Comparison of ENCODE assay signal across 29 cellular contexts in genomic region chr12:16006752-16007151, GRCh38.
"Had no signal": no experiment of that assay in that cellular context is flagged by ENCODE, and none has a peak within 500 bp of the region (broad histone marks: within the 10 kb centered on the region; RNA-seq: fewer than 3 reads in every experiment).

No MANE protein-coding gene starts in this region.

- H3K27me3 ChIP-seq: adrenal gland, body of pancreas, dorsolateral prefrontal cortex, esophagus muscularis mucosa, foreskin keratinocyte, gastrocnemius medialis had no signal

- H3K4me1 ChIP-seq: foreskin keratinocyte had no signal

- H3K27ac Mint-ChIP-seq: activated CD8-positive, alpha-beta T cell treated with anti-CD3 and anti-CD28 coated beads for 36 hours; activated naive CD4-positive, alpha-beta T cell treated with anti-CD3 and anti-CD28 coated beads for 36 hours; activated naive CD4-positive, alpha-beta T cell treated with anti-CD3 and anti-CD28 coated beads, Interleukin-2, amount 50 U/mL, for 24 hours; activated naive CD8-positive, alpha-beta T cell treated with anti-CD3 and anti-CD28 coated beads for 36 hours; activated naive CD8-positive, alpha-beta T cell treated with anti-CD3 and anti-CD28 coated beads, Interleukin-2, amount 50 U/mL, for 24 hours; activated T-helper 2 cell treated with anti-CD3 and anti-CD28 coated beads, Interferon-gamma antibody, Interleukin-2, Interleukin-4, amounts not matched to agents 10 μg/mL and 5 μg/mL and 100 μg/mL, durations not matched to agents 14 hours and 24 hours and 36 hours; endodermal cell; WTC11 had no signal

- DNase-seq: activated CD4-positive, alpha-beta T cell treated with anti-CD3 and anti-CD28 coated beads for 48 hours; activated CD4-positive, alpha-beta T cell treated with anti-CD3 and anti-CD28 coated beads, Interleukin-2, amount 50 U/mL, for 1 hour; activated CD4-positive, alpha-beta T cell treated with anti-CD3 and anti-CD28 coated beads, Interleukin-2, amount 50 U/mL, for 48 hours; activated CD8-positive, alpha-beta memory T cell treated with anti-CD3 and anti-CD28 coated beads for 24 hours; activated CD8-positive, alpha-beta T cell treated with anti-CD3 and anti-CD28 coated beads for 36 hours; activated effector memory CD4-positive, alpha-beta T cell treated with anti-CD3 and anti-CD28 coated beads, Interleukin-2, amount 50 U/mL, for 16 hours; activated naive CD4-positive, alpha-beta T cell treated with anti-CD3 and anti-CD28 coated beads for 36 hours; activated naive CD8-positive, alpha-beta T cell treated with anti-CD3 and anti-CD28 coated beads for 36 hours; activated naive CD8-positive, alpha-beta T cell treated with anti-CD3 and anti-CD28 coated beads, Interleukin-2, amount 50 U/mL, for 24 hours; activated T-cell treated with anti-CD3 and anti-CD28 coated beads, Interleukin-2, amount 50 U/mL, for 4 hours; adrenal gland; amygdala; aorta; body of pancreas; caudate nucleus; dorsolateral prefrontal cortex; effector memory CD4-positive, alpha-beta T cell; endodermal cell; erythroblast; foreskin keratinocyte; gastrocnemius medialis; glutamatergic neuron; T-helper 2 cell had no signal

- H3K4me3 Mint-ChIP-seq: activated CD8-positive, alpha-beta T cell treated with anti-CD3 and anti-CD28 coated beads for 36 hours; activated naive CD4-positive, alpha-beta T cell treated with anti-CD3 and anti-CD28 coated beads for 36 hours; activated naive CD4-positive, alpha-beta T cell treated with anti-CD3 and anti-CD28 coated beads, Interleukin-2, amount 50 U/mL, for 24 hours; activated naive CD8-positive, alpha-beta T cell treated with anti-CD3 and anti-CD28 coated beads for 36 hours; activated naive CD8-positive, alpha-beta T cell treated with anti-CD3 and anti-CD28 coated beads, Interleukin-2, amount 50 U/mL, for 24 hours; activated T-cell treated with anti-CD3 and anti-CD28 coated beads, Interleukin-2, amount 50 U/mL, for 4 hours; dendritic cell treated with granulocyte-macrophage colony-stimulating factor and Interleukin-4, amounts not matched to agents 40 ng/mL and 50 ng/mL, for 4 days; endodermal cell; WTC11 had no signal

- H3K4me1 Mint-ChIP-seq: activated naive CD4-positive, alpha-beta T cell treated with anti-CD3 and anti-CD28 coated beads, Interleukin-2, amount 50 U/mL, for 24 hours; activated naive CD8-positive, alpha-beta T cell treated with anti-CD3 and anti-CD28 coated beads for 36 hours; activated naive CD8-positive, alpha-beta T cell treated with anti-CD3 and anti-CD28 coated beads, Interleukin-2, amount 50 U/mL, for 24 hours had no signal

- ATAC-seq: activated CD8-positive, alpha-beta T cell treated with anti-CD3 and anti-CD28 coated beads for 36 hours; activated naive CD8-positive, alpha-beta T cell treated with anti-CD3 and anti-CD28 coated beads, Interleukin-2, amount 50 U/mL, for 24 hours; activated T-cell treated with anti-CD3 and anti-CD28 coated beads, Interleukin-2, amount 50 U/mL, for 4 hours; body of pancreas; foreskin keratinocyte; gastrocnemius medialis; WTC11 had no signal

- H3K27me3 Mint-ChIP-seq: activated CD8-positive, alpha-beta T cell treated with anti-CD3 and anti-CD28 coated beads for 36 hours; activated naive CD4-positive, alpha-beta T cell treated with anti-CD3 and anti-CD28 coated beads, Interleukin-2, amount 50 U/mL, for 24 hours; activated naive CD8-positive, alpha-beta T cell treated with anti-CD3 and anti-CD28 coated beads for 36 hours; activated naive CD8-positive, alpha-beta T cell treated with anti-CD3 and anti-CD28 coated beads, Interleukin-2, amount 50 U/mL, for 24 hours; dendritic cell treated with granulocyte-macrophage colony-stimulating factor and Interleukin-4, amounts not matched to agents 40 ng/mL and 50 ng/mL, for 4 days had no signal

- H3K9me3 Mint-ChIP-seq: activated CD8-positive, alpha-beta T cell treated with anti-CD3 and anti-CD28 coated beads for 36 hours; activated naive CD4-positive, alpha-beta T cell treated with anti-CD3 and anti-CD28 coated beads, Interleukin-2, amount 50 U/mL, for 24 hours; activated naive CD8-positive, alpha-beta T cell treated with anti-CD3 and anti-CD28 coated beads for 36 hours; activated T-helper 2 cell treated with anti-CD3 and anti-CD28 coated beads, Interferon-gamma antibody, Interleukin-2, Interleukin-4, amounts not matched to agents 10 μg/mL and 5 μg/mL and 100 μg/mL, durations not matched to agents 14 hours and 24 hours and 36 hours; dendritic cell treated with granulocyte-macrophage colony-stimulating factor and Interleukin-4, amounts not matched to agents 40 ng/mL and 50 ng/mL, for 4 days; endodermal cell; WTC11 had no signal

- H3K36me3 Mint-ChIP-seq: WTC11 had no signal

- H3K9me3 ChIP-seq: adrenal gland, body of pancreas, esophagus muscularis mucosa, gastrocnemius medialis had no signal

- H3K36me3 ChIP-seq: adrenal gland, gastrocnemius medialis had no signal

- H3K4me3 ChIP-seq: adrenal gland, body of pancreas, coronary artery, dorsolateral prefrontal cortex, esophagus muscularis mucosa, gastrocnemius medialis had no signal
